In the genomic region with DNA sequence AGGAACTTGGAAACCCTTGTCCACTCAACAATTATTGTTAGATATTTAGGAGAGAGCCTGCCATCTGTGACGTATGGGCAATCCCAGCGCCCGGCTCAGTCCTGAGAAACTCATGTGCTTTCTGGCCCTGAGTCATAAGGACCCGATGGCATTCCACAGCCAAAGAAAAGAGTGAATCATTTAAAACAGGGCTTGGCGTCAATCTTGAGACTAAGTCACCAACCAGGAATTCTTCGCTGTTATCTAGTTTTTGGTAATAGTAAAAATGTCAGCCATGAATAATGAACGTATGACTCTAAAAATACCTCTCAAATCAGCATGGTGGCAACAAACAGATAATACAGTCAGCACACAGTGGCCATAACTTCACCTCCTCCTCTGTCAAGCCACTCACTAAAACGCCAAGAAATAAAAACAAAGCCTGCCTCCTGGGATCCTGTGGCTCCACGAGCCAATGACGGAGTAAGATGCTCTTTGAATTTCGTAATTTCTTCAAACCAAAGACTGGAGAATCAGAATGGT, we compare ENCODE assay signal across 1 cellular context.
TF ChIP-seq lines count a peak whose summit lies in the region.

No MANE protein-coding gene starts in this region.

TF ChIP-seq in HepG2, 621 proteins besides CTCF, POLR2A, EP300 and RAD21 (continued from another document):
- TF ChIP-seq ZBTB40 (IDR thresholded peaks at IDR 0.05) (no peak), ZBTB40 (CRISPR knock-in tag; IDR thresholded peaks at IDR 0.05) (no peak), KLF15 (CRISPR knock-in tag; IDR thresholded peaks at IDR 0.05; ENCODE audit: borderline replicate concordance) (no peak), KMT2B (CRISPR knock-in tag; IDR thresholded peaks at IDR 0.05) (no peak)
- TF ChIP-seq, protein P1, sequence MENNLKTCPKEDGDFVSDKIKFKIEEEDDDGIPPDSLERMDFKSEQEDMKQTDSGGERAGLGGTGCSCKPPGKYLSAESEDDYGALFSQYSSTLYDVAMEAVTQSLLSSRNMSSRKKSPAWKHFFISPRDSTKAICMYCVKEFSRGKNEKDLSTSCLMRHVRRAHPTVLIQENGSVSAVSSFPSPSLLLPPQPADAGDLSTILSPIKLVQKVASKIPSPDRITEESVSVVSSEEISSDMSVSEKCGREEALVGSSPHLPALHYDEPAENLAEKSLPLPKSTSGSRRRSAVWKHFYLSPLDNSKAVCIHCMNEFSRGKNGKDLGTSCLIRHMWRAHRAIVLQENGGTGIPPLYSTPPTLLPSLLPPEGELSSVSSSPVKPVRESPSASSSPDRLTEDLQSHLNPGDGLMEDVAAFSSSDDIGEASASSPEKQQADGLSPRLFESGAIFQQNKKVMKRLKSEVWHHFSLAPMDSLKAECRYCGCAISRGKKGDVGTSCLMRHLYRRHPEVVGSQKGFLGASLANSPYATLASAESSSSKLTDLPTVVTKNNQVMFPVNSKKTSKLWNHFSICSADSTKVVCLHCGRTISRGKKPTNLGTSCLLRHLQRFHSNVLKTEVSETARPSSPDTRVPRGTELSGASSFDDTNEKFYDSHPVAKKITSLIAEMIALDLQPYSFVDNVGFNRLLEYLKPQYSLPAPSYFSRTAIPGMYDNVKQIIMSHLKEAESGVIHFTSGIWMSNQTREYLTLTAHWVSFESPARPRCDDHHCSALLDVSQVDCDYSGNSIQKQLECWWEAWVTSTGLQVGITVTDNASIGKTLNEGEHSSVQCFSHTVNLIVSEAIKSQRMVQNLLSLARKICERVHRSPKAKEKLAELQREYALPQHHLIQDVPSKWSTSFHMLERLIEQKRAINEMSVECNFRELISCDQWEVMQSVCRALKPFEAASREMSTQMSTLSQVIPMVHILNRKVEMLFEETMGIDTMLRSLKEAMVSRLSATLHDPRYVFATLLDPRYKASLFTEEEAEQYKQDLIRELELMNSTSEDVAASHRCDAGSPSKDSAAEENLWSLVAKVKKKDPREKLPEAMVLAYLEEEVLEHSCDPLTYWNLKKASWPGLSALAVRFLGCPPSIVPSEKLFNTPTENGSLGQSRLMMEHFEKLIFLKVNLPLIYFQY (CRISPR knock-in tag; IDR thresholded peaks at IDR 0.05; ENCODE audit: borderline replicate concordance) = no peak
